ENCODE assay signal across 8 cellular contexts in the genomic region with DNA sequence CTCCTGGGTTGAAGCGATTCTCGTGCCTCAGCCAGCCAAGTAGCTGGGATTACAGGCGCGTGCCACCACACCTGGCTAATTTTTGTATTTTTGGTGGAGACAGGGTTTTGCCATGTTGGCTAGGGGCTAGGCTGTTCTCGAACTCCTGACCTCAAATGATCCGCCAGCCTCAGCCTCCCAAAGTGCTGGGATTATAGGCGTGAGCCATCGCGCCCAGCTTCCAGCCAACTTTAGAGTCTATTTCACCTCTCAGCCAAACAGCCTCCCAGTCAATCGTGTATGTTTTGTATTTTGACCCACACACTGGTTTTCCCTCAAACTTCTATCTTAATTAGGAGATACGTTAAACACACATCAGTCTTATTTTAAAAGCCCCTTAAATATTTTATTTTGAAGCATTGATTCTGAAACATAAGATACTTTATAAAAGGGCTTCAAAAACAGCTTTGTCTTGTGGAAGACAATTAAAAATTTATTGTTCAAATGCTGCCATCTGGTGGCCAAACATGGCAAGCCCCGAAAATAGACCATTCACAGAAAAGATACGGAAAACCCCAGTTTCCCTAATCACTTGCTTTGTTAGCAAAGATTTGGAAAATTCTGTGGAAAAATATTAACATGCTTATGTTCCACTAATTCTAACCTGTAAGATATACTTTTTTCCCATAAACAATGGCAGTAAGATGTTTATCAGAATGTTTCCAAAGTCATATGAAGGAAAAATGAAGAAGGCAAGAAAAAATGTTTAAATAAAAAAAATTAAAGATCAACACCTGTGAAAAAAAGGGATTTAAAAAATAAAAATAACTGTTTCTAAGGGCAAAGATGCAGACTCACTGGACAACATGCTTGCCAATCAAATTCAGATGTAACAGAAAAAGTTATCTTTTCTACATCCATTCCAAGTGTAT. TPM values are rescaled to one million over a fixed set of nuclear protein-coding genes. Genes with fewer than 3 reads are reported as not detected.
DNase-seq lines count a peak whose midpoint lies in the region; TF ChIP-seq lines count a peak whose summit lies in the region.

No MANE protein-coding gene starts in this region.

- H3K4me1 ChIP-seq in breast epithelium: no peaks in the 10 kb centered on the region

- TF ChIP-seq CTCF in LNCaP clone FGC (IDR thresholded peaks at IDR 0.05; ENCODE audit: control insufficient read depth, extremely low read depth, insufficient read depth) (peak; percentile 73), breast epithelium (IDR thresholded peaks at IDR 0.05) (peak; percentile 62 to 65 (median 65))

- intact Hi-C loops in breast epithelium (cut with DNase I; ENCODE audit: low total_unique reads): no loop called here

- DNase-seq in EH (ENCODE audit: low read depth) (peak; percentile 51), LNCaP clone FGC (ENCODE audit: low read depth) (no peak), UCSD-AML1 (lab: John Stamatoyannopoulos, UW; ENCODE audit: unreplicated experiment) (peak; percentile 27), breast epithelium (ENCODE audit: low spot score in 2 of 2) (peak; percentile 22 to 63), kidney glomerular epithelial cell (lab: John Stamatoyannopoulos, UW) (peak; percentile 25), HuH-7.5 (ENCODE audit: low spot score) (no peak), OCI-M2 (lab: John Stamatoyannopoulos, UW; ENCODE audit: unreplicated experiment) (no peak)
- DNase-seq in stimulated activated CD4-positive, alpha-beta T cell treated with anti-CD3 and anti-CD28 coated beads, Interleukin-4, amount 100 ng/mL, for 4 hours: peak; percentile 20 to 41

- no peak for TF ChIP-seq POLR2A in breast epithelium (IDR thresholded peaks at IDR 0.05)

- no peaks in the 10 kb centered on the region for H3K9me3 ChIP-seq in breast epithelium

- H3K4me3 ChIP-seq in LNCaP clone FGC (ENCODE audit: low read depth, low read length): no peak overlapping the region
- H3K4me3 ChIP-seq in breast epithelium: no peak overlapping the region

- no peaks in the 10 kb centered on the region for H3K27me3 ChIP-seq in breast epithelium

- H3K36me3 ChIP-seq in breast epithelium: no peaks in the 10 kb centered on the region

- H3K27ac ChIP-seq in breast epithelium: no peak overlapping the region

RNA-seq across cellular contexts. Expression of a gene that starts 33.1 kb away (rescaled TPM):
- total RNA-seq in breast epithelium: 10 to 100 TPM; 24.8 to 34.1 (median 31.0) TPM

RNA-seq across cellular contexts. Expression of a gene that starts 56.7 kb away (rescaled TPM):
- 100 to 1,000 TPM in 1 of 3 donors, 10 to 100 TPM in 2; 76.6 to 122 (median 89.5) TPM for total RNA-seq in breast epithelium

Comparison
In these comparisons a context has a peak if more than half of its experiments do, and no peak if none do; other contexts are left out.
1. DNase-seq: peak in EH (single experiment), UCSD-AML1 (single experiment), breast epithelium (2 of 2), kidney glomerular epithelial cell (single experiment) and stimulated activated CD4-positive, alpha-beta T cell treated with anti-CD3 and anti-CD28 coated beads, Interleukin-4, amount 100 ng/mL, for 4 hours (2 of 2); none in LNCaP clone FGC (single experiment), HuH-7.5 (single experiment) and OCI-M2 (single experiment).